8 cellular contexts compared by ENCODE assay signal in genomic region chr3:42502429-42503250, GRCh38.
A peak's percentile ranks its signal among the peaks of the same experiment; 100 is the strongest.
DNase-seq lines count a peak whose midpoint lies in the region; ATAC-seq and TF ChIP-seq lines count a peak whose summit lies in the region.

Gene VIPR1 (plus strand): TSS chr3:42502643. CDS start chr3:42502736, 93 bp downstream.

- no peak for TF ChIP-seq CTCF in AG09309 (IDR thresholded peaks at IDR 0.05; ENCODE audit: control insufficient read depth, insufficient read depth, low read depth, low read length, missing control alignments)

- H3K4me1 ChIP-seq in effector memory CD4-positive, alpha-beta T cell (ENCODE audit: control insufficient read depth, insufficient read depth, low read length, poor library complexity, severe bottlenecking) = peaks cover 30% of the 10 kb centered on the region

- H3K27ac ChIP-seq in effector memory CD4-positive, alpha-beta T cell (ENCODE audit: insufficient read depth, low read length, poor library complexity, severe bottlenecking) = peak within 1 kb of the TSS; percentile 71

- H3K9me3 ChIP-seq in effector memory CD4-positive, alpha-beta T cell (ENCODE audit: control insufficient read depth, low read length) = no peaks in the 10 kb centered on the region

- H3K4me3 ChIP-seq in AG09309 (ENCODE audit: control insufficient read depth, low read depth, low read length) = peak within 1 kb of the TSS; percentile 15
- H3K4me3 ChIP-seq in effector memory CD4-positive, alpha-beta T cell (ENCODE audit: insufficient read depth, low read depth, low read length, poor library complexity, severe bottlenecking) = peak within 1 kb of the TSS; percentile 80

- ATAC-seq in GM19023 (IDR thresholded peaks at IDR 0.05; ENCODE audit: unreplicated experiment) = peak; percentile 94
- ATAC-seq in HG03196 (IDR thresholded peaks at IDR 0.05; ENCODE audit: unreplicated experiment) = peak; percentile 91

- H3K27me3 ChIP-seq in effector memory CD4-positive, alpha-beta T cell (replicated peaks; ENCODE audit: control insufficient read depth, insufficient read depth, low read length, poor library complexity, severe bottlenecking) = no peaks in the 10 kb centered on the region

- H3K36me3 ChIP-seq in effector memory CD4-positive, alpha-beta T cell (ENCODE audit: control insufficient read depth, insufficient read depth, low read length) = no peaks in the 10 kb centered on the region

- DNase-seq in AG09309 (ENCODE audit: low read depth) = no peak
- peak; percentile 26 for DNase-seq in NCI-H524 treated with DMSO at 0.1 percent for 48 hours (lab: John Stamatoyannopoulos, UW)
- DNase-seq in activated CD8-positive, alpha-beta memory T cell treated with anti-CD3 and anti-CD28 coated beads for 24 hours = peak; percentile 96
- DNase-seq in effector memory CD4-positive, alpha-beta T cell = peak; percentile 85 to 92 (median 90)
- DNase-seq in midbrain (lab: John Stamatoyannopoulos, UW) = peak; percentile 75
- DNase-seq in stimulated activated CD8-positive, alpha-beta memory T cell treated with anti-CD3 and anti-CD28 coated beads, Interleukin-15, amount 100 ng/mL, for 48 hours (ENCODE audit: low read depth in 2 of 2) = peak; percentile 76 to 88
